In genomic region chr9:137449931-137450537, GRCh38 we compare ENCODE assay signal across 11 cellular contexts. TPM values are rescaled to one million over a fixed set of nuclear protein-coding genes. Genes with fewer than 3 reads are reported as not detected.
DNase-seq lines count a peak whose midpoint lies in the region; ATAC-seq and TF ChIP-seq lines count a peak whose summit lies in the region.
"Had no signal": no experiment of that assay in that cellular context is flagged by ENCODE, and none has a peak within 500 bp of the region (broad histone marks: within the 10 kb centered on the region; RNA-seq: fewer than 3 reads in every experiment).

No MANE protein-coding gene starts in this region.

- H3K9me3 Mint-ChIP-seq in T-cell (no peaks in the 10 kb centered on the region), immature natural killer cell (no peaks in the 10 kb centered on the region), progenitor cell of endocrine pancreas (ENCODE audit: low read depth) (no peaks in the 10 kb centered on the region)

- H3K4me1 Mint-ChIP-seq in T-cell, result peaks cover 30 to 57% (median 34%) of the 10 kb centered on the region in 3 donors
- H3K4me1 Mint-ChIP-seq in immature natural killer cell, result peaks cover 33 to 38% of the 10 kb centered on the region in 2 donors
- H3K4me1 Mint-ChIP-seq in progenitor cell of endocrine pancreas (ENCODE audit: low read depth), result peaks cover 7% of the 10 kb centered on the region

- H3K9me3 ChIP-seq in thymus (ENCODE audit: control insufficient read depth), result peaks cover 1% of the 10 kb centered on the region
- H3K9me3 ChIP-seq in PC-3 (ENCODE audit: low read length), result no peaks in the 10 kb centered on the region

- H3K27me3 Mint-ChIP-seq in T-cell (no peaks in the 10 kb centered on the region), immature natural killer cell (ENCODE audit: low read depth in 3 of 3) (peaks cover 8 to 16% (median 15%) of the 10 kb centered on the region in 3 donors), progenitor cell of endocrine pancreas (peaks cover 3% of the 10 kb centered on the region)

- TF ChIP-seq CTCF in PC-3 (conservative IDR thresholded peaks at IDR 0.05; ENCODE audit: low read depth, low read length) (no peak), progenitor cell of endocrine pancreas (IDR thresholded peaks at IDR 0.05; ENCODE audit: unreplicated experiment) (no peak)

- H3K79me2 ChIP-seq in PC-3 (ENCODE audit: low read length), result no peaks in the 10 kb centered on the region

- H2AFZ ChIP-seq in PC-3 (ENCODE audit: low read length), result no peak overlapping the region

- 52% methylated on average over 18 of the region's 18 CpGs for WGBS in thymus

- H3K9me2 ChIP-seq in PC-3 (replicated peaks; ENCODE audit: low read length), result no peaks in the 10 kb centered on the region

- H3K27ac ChIP-seq in thymus (ENCODE audit: low read depth) (peak overlapping the region; percentile 58), PC-3 (ENCODE audit: low read length) (no peak overlapping the region)
- H3K27ac ChIP-seq: epithelial cell of prostate had no signal

- BruUV-seq in PC-3 (replicated peaks; lab: Mats Ljungman, UMichigan), result no TSS peak

- CTCF ChIA-PET in T-cell (lab: Charles Lee), result no interaction called here
- CTCF ChIA-PET in PC-3 (lab: Charles Lee), result no interaction called here

- H3K36me3 ChIP-seq in thymus (ENCODE audit: control insufficient read depth, insufficient read depth), result peaks cover 9% of the 10 kb centered on the region
- no peaks in the 10 kb centered on the region for H3K36me3 ChIP-seq in PC-3 (ENCODE audit: low read depth, low read length)

- no peaks in the 10 kb centered on the region for H4K20me1 ChIP-seq in PC-3 (ENCODE audit: low read length)

- H3F3A ChIP-seq in PC-3 (ENCODE audit: low read length, unreplicated experiment), result no peaks in the 10 kb centered on the region

- ATAC-seq in T-cell (replicated peaks in 1 of 4) (peak in 2 of 4 experiments; percentile 7 to 28), PC-3 (no peak), HG03442 (IDR thresholded peaks at IDR 0.05; ENCODE audit: unreplicated experiment) (no peak)

- POLR2A ChIA-PET in T-cell (lab: Charles Lee), result no interaction called here
- POLR2A ChIA-PET in PC-3 (lab: Charles Lee; ENCODE audit: unreplicated experiment), result no interaction called here

- H3K4me1 ChIP-seq in thymus (ENCODE audit: control insufficient read depth, insufficient read depth, low read length) (peaks cover 9% of the 10 kb centered on the region), PC-3 (ENCODE audit: insufficient read depth, low read length) (peaks cover 7% of the 10 kb centered on the region; the same call in 1 of the 2 replicates)

- H3K27ac Mint-ChIP-seq in T-cell (peak overlapping the region; percentile 27 to 55), immature natural killer cell (peak overlapping the region in 4 of 6 donors; percentile 32 to 73 (median 60)), progenitor cell of endocrine pancreas (no peak overlapping the region)

- no peak overlapping the region for H3K9ac ChIP-seq in PC-3 (ENCODE audit: low read length)

- H3K4me3 Mint-ChIP-seq in T-cell (peak overlapping the region in 1 of 3 donors; percentile 73), immature natural killer cell (peak overlapping the region in 2 of 5 donors; percentile 1 to 62), progenitor cell of endocrine pancreas (ENCODE audit: low read depth) (no peak overlapping the region)

- no peak overlapping the region for H3K4me2 ChIP-seq in PC-3 (ENCODE audit: low read length)

- H3K27me3 ChIP-seq in thymus (ENCODE audit: control insufficient read depth, insufficient read depth) (no peaks in the 10 kb centered on the region), PC-3 (ENCODE audit: low read length) (no peaks in the 10 kb centered on the region)

- H3K36me3 Mint-ChIP-seq in T-cell, result no peaks in the 10 kb centered on the region
- H3K36me3 Mint-ChIP-seq in immature natural killer cell, result no peaks in the 10 kb centered on the region
- H3K36me3 Mint-ChIP-seq in progenitor cell of endocrine pancreas (ENCODE audit: insufficient read depth), result no peaks in the 10 kb centered on the region

- peak; percentile 4 for DNase-seq in stimulated activated CD4-positive, alpha-beta T cell treated with anti-CD3 and anti-CD28 coated beads, Interleukin-1b, Interleukin-23, amount 100 ng/mL, for 48 hours
- no peak for DNase-seq in stimulated activated CD4-positive, alpha-beta T cell treated with anti-CD3 and anti-CD28 coated beads, Interleukin-15, amount 100 ng/mL, for 24 hours
- DNase-seq in T-cell, result peak in 28 of 34 experiments; percentile 35 to 68 (median 53)
- peak; percentile 44 to 48 (median 48) for DNase-seq in immature natural killer cell
- DNase-seq in PC-3, result no peak
- DNase-seq in progenitor cell of endocrine pancreas (ENCODE audit: low spot score, unreplicated experiment), result no peak
- DNase-seq: substantia nigra had no signal

- intact Hi-C loops in PC-3 (cut with micrococcal nuclease), result loop anchor here (5.0 kb wide), 1 partner anchor 163 kb away; no protein-coding TSS in a partner anchor

- H3K4me3 ChIP-seq in thymus (ENCODE audit: low read length) (no peak overlapping the region), PC-3 (ENCODE audit: low read length) (no peak overlapping the region)

RNA-seq across cellular contexts. Expression of gene ENTPD8, which starts 8.9 kb away (rescaled TPM):
- not detected for total RNA-seq in T-cell
- not detected for polyA plus RNA-seq in immature natural killer cell
- polyA plus RNA-seq in thymus, result 3.8 TPM
- total RNA-seq in PC-3 (2014; rRNA removed), result 0.17 TPM in 1 of 2 replicates, not detected in the other
- total RNA-seq in progenitor cell of endocrine pancreas, result 2.7 and 3.2 TPM in 2 replicates
- total RNA-seq: OCI-LY7 had no signal

RNA-seq across cellular contexts. Expression of gene NSMF, which starts 9.1 kb away (rescaled TPM):
- 10 to 100 TPM; 40.5 to 89.5 (median 51.7) TPM for total RNA-seq in T-cell
- polyA plus RNA-seq in immature natural killer cell, result 10 to 100 TPM in 1 of 3 donors, 1 to 10 TPM in 2; 9.4 to 14.3 (median 9.6) TPM
- polyA plus RNA-seq in thymus, result 77.6 TPM
- total RNA-seq in PC-3 (2014; rRNA removed), result 29.5 and 30.8 TPM in 2 replicates
- 57.4 and 59.8 TPM in 2 replicates for total RNA-seq in progenitor cell of endocrine pancreas

RNA-seq across cellular contexts. Expression of gene NOXA1, which starts 26.8 kb away (rescaled TPM):
- total RNA-seq in T-cell (10 to 100 TPM in 2 of 5 donors, 1 to 10 TPM in 3; 6.4 to 11.7 (median 8.1) TPM), PC-3 (2014; rRNA removed) (0.51 and 1.6 TPM in 2 replicates), progenitor cell of endocrine pancreas (15.3 and 16.3 TPM in 2 replicates)
- polyA plus RNA-seq in immature natural killer cell (1 to 10 TPM; 1.2 to 2.1 (median 1.4) TPM), thymus (8.4 TPM)
- total RNA-seq: OCI-LY7 had no signal

RNA-seq across cellular contexts. Expression of gene EXD3, which starts 27.1 kb away (rescaled TPM):
- total RNA-seq in T-cell, result 10 to 100 TPM; 18.5 to 43.8 (median 38.0) TPM
- polyA plus RNA-seq in immature natural killer cell, result 1 to 10 TPM; 1.6 to 6.3 (median 4.3) TPM
- 16.8 TPM for polyA plus RNA-seq in thymus
- total RNA-seq in PC-3 (2014; rRNA removed), result 1.9 and 3.1 TPM in 2 replicates
- 31.7 and 33.8 TPM in 2 replicates for total RNA-seq in progenitor cell of endocrine pancreas

Comparison
In these comparisons a context has a peak if more than half of its experiments do, and no peak if none do; other contexts are left out.
1. DNase-seq: peak in stimulated activated CD4-positive, alpha-beta T cell treated with anti-CD3 and anti-CD28 coated beads, Interleukin-1b, Interleukin-23, amount 100 ng/mL, for 48 hours (single experiment), T-cell (28 of 34) and immature natural killer cell (3 of 3); none in stimulated activated CD4-positive, alpha-beta T cell treated with anti-CD3 and anti-CD28 coated beads, Interleukin-15, amount 100 ng/mL, for 24 hours (single experiment), PC-3 (single experiment) and progenitor cell of endocrine pancreas (single experiment).